Comparison of ENCODE assay signal across 1 cellular context in the genomic region with DNA sequence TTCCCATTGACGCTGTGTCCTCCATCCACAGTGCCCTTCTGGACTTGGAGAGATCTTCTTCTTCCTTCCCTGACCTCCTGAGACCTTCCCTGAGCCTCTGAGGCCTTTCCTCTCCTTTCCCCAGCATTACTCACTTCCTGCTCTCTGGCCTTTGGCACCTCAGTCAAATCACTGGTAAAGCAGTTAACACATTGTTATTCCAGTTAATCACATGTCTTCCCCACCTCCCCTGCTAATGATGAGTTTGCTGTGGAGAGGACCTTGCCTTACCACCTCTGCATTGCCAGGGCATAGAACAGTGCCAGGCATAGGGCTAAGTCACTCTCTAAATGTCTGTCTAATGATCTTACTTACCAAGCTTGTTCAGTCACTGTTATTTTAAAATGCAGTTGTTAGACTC.
TF ChIP-seq lines count a peak whose summit lies in the region.

No MANE protein-coding gene starts in this region.

TF ChIP-seq in HepG2, 621 proteins besides CTCF, POLR2A, EP300 and RAD21 (continued from another document):
- TF ChIP-seq ZSCAN25 (CRISPR knock-in tag; IDR thresholded peaks at IDR 0.05) (no peak), HNF4A (CRISPR knock-in tag; IDR thresholded peaks at IDR 0.05) (no peak), ZNF343 (CRISPR knock-in tag; IDR thresholded peaks at IDR 0.05) (no peak), ZNF274 (CRISPR knock-in tag; IDR thresholded peaks at IDR 0.05) (no peak), ZFAT (CRISPR knock-in tag; conservative IDR thresholded peaks at IDR 0.05) (no peak), NFE2L1 (CRISPR knock-in tag; IDR thresholded peaks at IDR 0.05; ENCODE audit: borderline replicate concordance) (no peak), SKI (IDR thresholded peaks at IDR 0.05; ENCODE audit: partially characterized antibody) (no peak), NFYB (CRISPR knock-in tag; IDR thresholded peaks at IDR 0.05) (no peak), JUNB (CRISPR knock-in tag; IDR thresholded peaks at IDR 0.05; ENCODE audit: borderline replicate concordance) (0 out of 2 replicates have a peak, but pooled peaks have one; percentile 43), SPEN (CRISPR knock-in tag; IDR thresholded peaks at IDR 0.05; ENCODE audit: low read depth) (no peak), NPAS2 (CRISPR knock-in tag; IDR thresholded peaks at IDR 0.05; ENCODE audit: borderline replicate concordance) (no peak), ZNF570 (CRISPR knock-in tag; IDR thresholded peaks at IDR 0.05; ENCODE audit: borderline replicate concordance) (no peak), MED1 (CRISPR knock-in tag; IDR thresholded peaks at IDR 0.05) (peak; percentile 40; the same call in 1 of the 2 replicates), MTF1 (CRISPR knock-in tag; IDR thresholded peaks at IDR 0.05) (no peak)
- TF ChIP-seq, protein P1, sequence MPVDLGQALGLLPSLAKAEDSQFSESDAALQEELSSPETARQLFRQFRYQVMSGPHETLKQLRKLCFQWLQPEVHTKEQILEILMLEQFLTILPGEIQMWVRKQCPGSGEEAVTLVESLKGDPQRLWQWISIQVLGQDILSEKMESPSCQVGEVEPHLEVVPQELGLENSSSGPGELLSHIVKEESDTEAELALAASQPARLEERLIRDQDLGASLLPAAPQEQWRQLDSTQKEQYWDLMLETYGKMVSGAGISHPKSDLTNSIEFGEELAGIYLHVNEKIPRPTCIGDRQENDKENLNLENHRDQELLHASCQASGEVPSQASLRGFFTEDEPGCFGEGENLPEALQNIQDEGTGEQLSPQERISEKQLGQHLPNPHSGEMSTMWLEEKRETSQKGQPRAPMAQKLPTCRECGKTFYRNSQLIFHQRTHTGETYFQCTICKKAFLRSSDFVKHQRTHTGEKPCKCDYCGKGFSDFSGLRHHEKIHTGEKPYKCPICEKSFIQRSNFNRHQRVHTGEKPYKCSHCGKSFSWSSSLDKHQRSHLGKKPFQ (CRISPR knock-in tag; IDR thresholded peaks at IDR 0.05; ENCODE audit: insufficient replicate concordance): no peak
- TF ChIP-seq, protein P2, sequence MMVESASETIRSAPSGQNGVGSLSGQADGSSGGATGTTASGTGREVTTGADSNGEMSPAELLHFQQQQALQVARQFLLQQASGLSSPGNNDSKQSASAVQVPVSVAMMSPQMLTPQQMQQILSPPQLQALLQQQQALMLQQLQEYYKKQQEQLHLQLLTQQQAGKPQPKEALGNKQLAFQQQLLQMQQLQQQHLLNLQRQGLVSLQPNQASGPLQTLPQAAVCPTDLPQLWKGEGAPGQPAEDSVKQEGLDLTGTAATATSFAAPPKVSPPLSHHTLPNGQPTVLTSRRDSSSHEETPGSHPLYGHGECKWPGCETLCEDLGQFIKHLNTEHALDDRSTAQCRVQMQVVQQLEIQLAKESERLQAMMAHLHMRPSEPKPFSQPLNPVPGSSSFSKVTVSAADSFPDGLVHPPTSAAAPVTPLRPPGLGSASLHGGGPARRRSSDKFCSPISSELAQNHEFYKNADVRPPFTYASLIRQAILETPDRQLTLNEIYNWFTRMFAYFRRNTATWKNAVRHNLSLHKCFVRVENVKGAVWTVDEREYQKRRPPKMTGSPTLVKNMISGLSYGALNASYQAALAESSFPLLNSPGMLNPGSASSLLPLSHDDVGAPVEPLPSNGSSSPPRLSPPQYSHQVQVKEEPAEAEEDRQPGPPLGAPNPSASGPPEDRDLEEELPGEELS (CRISPR knock-in tag; IDR thresholded peaks at IDR 0.05): no peak
- TF ChIP-seq, protein P3, sequence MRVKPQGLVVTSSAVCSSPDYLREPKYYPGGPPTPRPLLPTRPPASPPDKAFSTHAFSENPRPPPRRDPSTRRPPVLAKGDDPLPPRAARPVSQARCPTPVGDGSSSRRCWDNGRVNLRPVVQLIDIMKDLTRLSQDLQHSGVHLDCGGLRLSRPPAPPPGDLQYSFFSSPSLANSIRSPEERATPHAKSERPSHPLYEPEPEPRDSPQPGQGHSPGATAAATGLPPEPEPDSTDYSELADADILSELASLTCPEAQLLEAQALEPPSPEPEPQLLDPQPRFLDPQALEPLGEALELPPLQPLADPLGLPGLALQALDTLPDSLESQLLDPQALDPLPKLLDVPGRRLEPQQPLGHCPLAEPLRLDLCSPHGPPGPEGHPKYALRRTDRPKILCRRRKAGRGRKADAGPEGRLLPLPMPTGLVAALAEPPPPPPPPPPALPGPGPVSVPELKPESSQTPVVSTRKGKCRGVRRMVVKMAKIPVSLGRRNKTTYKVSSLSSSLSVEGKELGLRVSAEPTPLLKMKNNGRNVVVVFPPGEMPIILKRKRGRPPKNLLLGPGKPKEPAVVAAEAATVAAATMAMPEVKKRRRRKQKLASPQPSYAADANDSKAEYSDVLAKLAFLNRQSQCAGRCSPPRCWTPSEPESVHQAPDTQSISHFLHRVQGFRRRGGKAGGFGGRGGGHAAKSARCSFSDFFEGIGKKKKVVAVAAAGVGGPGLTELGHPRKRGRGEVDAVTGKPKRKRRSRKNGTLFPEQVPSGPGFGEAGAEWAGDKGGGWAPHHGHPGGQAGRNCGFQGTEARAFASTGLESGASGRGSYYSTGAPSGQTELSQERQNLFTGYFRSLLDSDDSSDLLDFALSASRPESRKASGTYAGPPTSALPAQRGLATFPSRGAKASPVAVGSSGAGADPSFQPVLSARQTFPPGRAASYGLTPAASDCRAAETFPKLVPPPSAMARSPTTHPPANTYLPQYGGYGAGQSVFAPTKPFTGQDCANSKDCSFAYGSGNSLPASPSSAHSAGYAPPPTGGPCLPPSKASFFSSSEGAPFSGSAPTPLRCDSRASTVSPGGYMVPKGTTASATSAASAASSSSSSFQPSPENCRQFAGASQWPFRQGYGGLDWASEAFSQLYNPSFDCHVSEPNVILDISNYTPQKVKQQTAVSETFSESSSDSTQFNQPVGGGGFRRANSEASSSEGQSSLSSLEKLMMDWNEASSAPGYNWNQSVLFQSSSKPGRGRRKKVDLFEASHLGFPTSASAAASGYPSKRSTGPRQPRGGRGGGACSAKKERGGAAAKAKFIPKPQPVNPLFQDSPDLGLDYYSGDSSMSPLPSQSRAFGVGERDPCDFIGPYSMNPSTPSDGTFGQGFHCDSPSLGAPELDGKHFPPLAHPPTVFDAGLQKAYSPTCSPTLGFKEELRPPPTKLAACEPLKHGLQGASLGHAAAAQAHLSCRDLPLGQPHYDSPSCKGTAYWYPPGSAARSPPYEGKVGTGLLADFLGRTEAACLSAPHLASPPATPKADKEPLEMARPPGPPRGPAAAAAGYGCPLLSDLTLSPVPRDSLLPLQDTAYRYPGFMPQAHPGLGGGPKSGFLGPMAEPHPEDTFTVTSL (CRISPR knock-in tag; IDR thresholded peaks at IDR 0.05; ENCODE audit: borderline replicate concordance): no peak; the same call in 1 of the 2 replicates
- TF ChIP-seq, protein P4, sequence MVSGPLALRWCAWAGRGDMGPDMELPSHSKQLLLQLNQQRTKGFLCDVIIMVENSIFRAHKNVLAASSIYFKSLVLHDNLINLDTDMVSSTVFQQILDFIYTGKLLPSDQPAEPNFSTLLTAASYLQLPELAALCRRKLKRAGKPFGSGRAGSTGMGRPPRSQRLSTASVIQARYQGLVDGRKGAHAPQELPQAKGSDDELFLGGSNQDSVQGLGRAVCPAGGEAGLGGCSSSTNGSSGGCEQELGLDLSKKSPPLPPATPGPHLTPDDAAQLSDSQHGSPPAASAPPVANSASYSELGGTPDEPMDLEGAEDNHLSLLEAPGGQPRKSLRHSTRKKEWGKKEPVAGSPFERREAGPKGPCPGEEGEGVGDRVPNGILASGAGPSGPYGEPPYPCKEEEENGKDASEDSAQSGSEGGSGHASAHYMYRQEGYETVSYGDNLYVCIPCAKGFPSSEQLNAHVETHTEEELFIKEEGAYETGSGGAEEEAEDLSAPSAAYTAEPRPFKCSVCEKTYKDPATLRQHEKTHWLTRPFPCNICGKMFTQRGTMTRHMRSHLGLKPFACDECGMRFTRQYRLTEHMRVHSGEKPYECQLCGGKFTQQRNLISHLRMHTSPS (CRISPR knock-in tag; IDR thresholded peaks at IDR 0.05; ENCODE audit: low read depth): peak; percentile 42; the same call in 1 of the 2 replicates
- TF ChIP-seq, protein P5, sequence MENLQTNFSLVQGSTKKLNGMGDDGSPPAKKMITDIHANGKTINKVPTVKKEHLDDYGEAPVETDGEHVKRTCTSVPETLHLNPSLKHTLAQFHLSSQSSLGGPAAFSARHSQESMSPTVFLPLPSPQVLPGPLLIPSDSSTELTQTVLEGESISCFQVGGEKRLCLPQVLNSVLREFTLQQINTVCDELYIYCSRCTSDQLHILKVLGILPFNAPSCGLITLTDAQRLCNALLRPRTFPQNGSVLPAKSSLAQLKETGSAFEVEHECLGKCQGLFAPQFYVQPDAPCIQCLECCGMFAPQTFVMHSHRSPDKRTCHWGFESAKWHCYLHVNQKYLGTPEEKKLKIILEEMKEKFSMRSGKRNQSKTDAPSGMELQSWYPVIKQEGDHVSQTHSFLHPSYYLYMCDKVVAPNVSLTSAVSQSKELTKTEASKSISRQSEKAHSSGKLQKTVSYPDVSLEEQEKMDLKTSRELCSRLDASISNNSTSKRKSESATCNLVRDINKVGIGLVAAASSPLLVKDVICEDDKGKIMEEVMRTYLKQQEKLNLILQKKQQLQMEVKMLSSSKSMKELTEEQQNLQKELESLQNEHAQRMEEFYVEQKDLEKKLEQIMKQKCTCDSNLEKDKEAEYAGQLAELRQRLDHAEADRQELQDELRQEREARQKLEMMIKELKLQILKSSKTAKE (CRISPR knock-in tag; IDR thresholded peaks at IDR 0.05; ENCODE audit: borderline replicate concordance): 0 out of 2 replicates have a peak, but pooled peaks have one; percentile 26
TF ChIP-seq in HepG2: peak in this region for 29.
